ENCODE assay signal across 33 cellular contexts in the genomic region with DNA sequence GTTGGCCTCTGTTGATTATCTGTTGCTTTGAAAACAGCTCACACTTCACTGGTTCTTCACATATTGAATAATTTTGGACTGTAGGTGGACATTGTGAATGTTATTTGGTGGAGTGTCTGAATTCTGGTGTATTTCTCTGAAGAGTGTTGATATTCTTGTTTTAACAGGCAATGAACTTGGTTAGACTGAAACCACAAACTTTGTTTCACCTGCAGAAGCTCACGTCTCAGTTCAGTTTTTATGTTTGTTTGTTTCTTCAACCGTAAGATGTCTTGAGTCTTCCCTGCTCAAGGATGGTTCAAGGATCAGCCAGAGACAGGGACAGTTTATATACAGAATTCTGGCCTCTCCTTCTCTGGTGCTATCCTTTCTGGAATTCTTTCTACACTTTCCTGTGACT. TPM values are rescaled to one million over a fixed set of nuclear protein-coding genes. Genes with fewer than 3 reads are reported as not detected.
A peak's percentile ranks its signal among the peaks of the same experiment; 100 is the strongest.
DNase-seq lines count a peak whose midpoint lies in the region; ATAC-seq, FAIRE-seq and TF ChIP-seq lines count a peak whose summit lies in the region.
"Had no signal": no experiment of that assay in that cellular context is flagged by ENCODE, and none has a peak within 500 bp of the region (broad histone marks: within the 10 kb centered on the region; RNA-seq: fewer than 3 reads in every experiment).

No MANE protein-coding gene starts in this region.

- H3K4me1 Mint-ChIP-seq in CD8-positive, alpha-beta T cell (ENCODE audit: low read depth) = no peaks in the 10 kb centered on the region
- H3K4me1 Mint-ChIP-seq: activated CD4-positive, alpha-beta T cell treated with anti-CD3 and anti-CD28 coated beads, Interleukin-2, amount 10 ng/mL, durations not matched to agents 7 days and 5 days; activated CD8-positive, alpha-beta memory T cell treated with anti-CD3 and anti-CD28 coated beads, Interleukin-2, amount 10 ng/mL, durations not matched to agents 7 days and 5 days; CD14-positive monocyte; H9 had no signal

- no peaks in the 10 kb centered on the region for H3K27me3 Mint-ChIP-seq in CD8-positive, alpha-beta T cell (ENCODE audit: low read depth)

- CTCF ChIA-PET in CD8-positive, alpha-beta T cell (lab: Charles Lee) = no interaction called here

- no peaks in the 10 kb centered on the region for H3K4me1 ChIP-seq in CD8-positive, alpha-beta T cell (ENCODE audit: insufficient read depth, low read length)
- H3K4me1 ChIP-seq: ascending aorta, testis, uterus had no signal

- no peak overlapping the region for H3K27ac ChIP-seq in CD8-positive, alpha-beta T cell (ENCODE audit: low read depth, low read length)
- H3K27ac ChIP-seq: ascending aorta, HL-60, neutrophil, testis, uterus, VCaP had no signal

- intact Hi-C loops in CD8-positive, alpha-beta T cell (cut with DNase I, micrococcal nuclease) = no loop called here

- POLR2A ChIA-PET in CD8-positive, alpha-beta T cell (lab: Charles Lee) = no interaction called here

- peak; percentile 79 for FAIRE-seq in GM18507 (lab: Jason Lieb, UNC)
- FAIRE-seq: HepG2, kidney, small intestine had no signal

- H3K9me3 ChIP-seq in CD8-positive, alpha-beta T cell (ENCODE audit: low read length) = no peaks in the 10 kb centered on the region
- H3K9me3 ChIP-seq: ascending aorta, neutrophil, testis, uterus had no signal

- no peak overlapping the region for H3K4me3 Mint-ChIP-seq in CD8-positive, alpha-beta T cell
- H3K4me3 Mint-ChIP-seq: activated CD4-positive, alpha-beta T cell treated with anti-CD3 and anti-CD28 coated beads, Interleukin-2, amount 10 ng/mL, durations not matched to agents 7 days and 5 days; activated CD8-positive, alpha-beta memory T cell treated with anti-CD3 and anti-CD28 coated beads, Interleukin-2, amount 10 ng/mL, durations not matched to agents 7 days and 5 days; activated T-helper 1 cell treated with anti-CD3 and anti-CD28 coated beads, Interleukin-12 subunit alpha, Interleukin-12 subunit beta, Interleukin-2, Interleukin-4 antibody, amounts not matched to agents 30 ng/mL and 10 ng/mL and 1 ng/mL, durations not matched to agents 14 hours and 24 hours and 36 hours; CD14-positive monocyte; H9; stimulated activated naive B cell treated with anti-CD40 and anti-IgM and Interleukin-4, amounts not matched to agents 10 μg/mL and 1 μg/mL and 100 μg/mL, for 72 hours had no signal

- no peaks in the 10 kb centered on the region for H3K27me3 ChIP-seq in CD8-positive, alpha-beta T cell (ENCODE audit: insufficient read depth, low read length)
- H3K27me3 ChIP-seq: ascending aorta, neutrophil, testis, uterus had no signal

- H3K36me3 Mint-ChIP-seq in CD8-positive, alpha-beta T cell = no peaks in the 10 kb centered on the region
- H3K36me3 Mint-ChIP-seq: activated CD8-positive, alpha-beta memory T cell treated with anti-CD3 and anti-CD28 coated beads, Interleukin-2, amount 10 ng/mL, durations not matched to agents 7 days and 5 days; CD14-positive monocyte had no signal

- peak; percentile 52 for ATAC-seq in GM21526 (IDR thresholded peaks at IDR 0.05; ENCODE audit: low FRiP score, unreplicated experiment)
- ATAC-seq in HG03095 (IDR thresholded peaks at IDR 0.05; ENCODE audit: unreplicated experiment) = peak; percentile 57
- no peak for ATAC-seq in HG02970 (IDR thresholded peaks at IDR 0.05; ENCODE audit: low FRiP score, unreplicated experiment)
- ATAC-seq in CD8-positive, alpha-beta T cell = no peak
- ATAC-seq: activated CD8-positive, alpha-beta memory T cell treated with anti-CD3 and anti-CD28 coated beads, Interleukin-2, amount 10 ng/mL, durations not matched to agents 7 days and 5 days; HepG2 had no signal

- H3K9me3 Mint-ChIP-seq in CD8-positive, alpha-beta T cell = no peaks in the 10 kb centered on the region
- H3K9me3 Mint-ChIP-seq: activated CD4-positive, alpha-beta T cell treated with anti-CD3 and anti-CD28 coated beads, Interleukin-2, amount 10 ng/mL, durations not matched to agents 7 days and 5 days; activated T-helper 1 cell treated with anti-CD3 and anti-CD28 coated beads, Interleukin-12 subunit alpha, Interleukin-12 subunit beta, Interleukin-2, Interleukin-4 antibody, amounts not matched to agents 30 ng/mL and 10 ng/mL and 1 ng/mL, durations not matched to agents 14 hours and 24 hours and 36 hours; H9 had no signal

- H3K36me3 ChIP-seq in CD8-positive, alpha-beta T cell (ENCODE audit: insufficient read depth, low read length) = no peaks in the 10 kb centered on the region
- H3K36me3 ChIP-seq: ascending aorta, neutrophil, uterus had no signal

- H3K27ac Mint-ChIP-seq in CD8-positive, alpha-beta T cell = no peak overlapping the region
- H3K27ac Mint-ChIP-seq: activated CD4-positive, alpha-beta T cell treated with anti-CD3 and anti-CD28 coated beads, Interleukin-2, amount 10 ng/mL, durations not matched to agents 7 days and 5 days; activated CD8-positive, alpha-beta memory T cell treated with anti-CD3 and anti-CD28 coated beads, Interleukin-2, amount 10 ng/mL, durations not matched to agents 7 days and 5 days; activated T-helper 1 cell treated with anti-CD3 and anti-CD28 coated beads, Interleukin-12 subunit alpha, Interleukin-12 subunit beta, Interleukin-2, Interleukin-4 antibody, amounts not matched to agents 30 ng/mL and 10 ng/mL and 1 ng/mL, durations not matched to agents 14 hours and 24 hours and 36 hours; CD14-positive monocyte; H9; stimulated activated naive B cell treated with anti-CD40 and anti-IgM and Interleukin-4, amounts not matched to agents 10 μg/mL and 1 μg/mL and 100 μg/mL, for 72 hours had no signal

- no peak for TF ChIP-seq CTCF in CD8-positive, alpha-beta T cell (IDR thresholded peaks at IDR 0.05)

- DNase-seq in GM18507 (ENCODE audit: extremely low spot score, insufficient read length, low read depth) = no peak
- peak; percentile 14 for DNase-seq in renal cortical epithelial cell (ENCODE audit: low read depth)
- no peak for DNase-seq in middle frontal gyrus (ENCODE audit: extremely low spot score, low spot score)
- DNase-seq in CD8-positive, alpha-beta T cell = no peak
- DNase-seq: activated CD4-positive, alpha-beta T cell treated with anti-CD3 and anti-CD28 coated beads, Interleukin-2, amount 10 ng/mL, durations not matched to agents 7 days and 5 days; activated CD8-positive, alpha-beta memory T cell treated with anti-CD3 and anti-CD28 coated beads, Interleukin-2, amount 10 ng/mL, durations not matched to agents 7 days and 5 days; activated naive CD4-positive, alpha-beta T cell treated with anti-CD3 and anti-CD28 coated beads, Interleukin-2, amount 50 U/mL, for 16 hours; caudate nucleus; dermis blood vessel endothelial cell; H9; kidney; NCI-H1105; NCI-H2107; NK-92 treated with Interleukin-12 subunit alpha and Interleukin-12 subunit beta, amount 100 ng/mL, for 24 hours; small intestine; stimulated activated CD4-positive, alpha-beta T cell treated with anti-CD3 and anti-CD28 coated beads, Interleukin-2, amount 100 ng/mL, for 48 hours; stimulated activated naive B cell treated with anti-CD40 and anti-IgM and Interleukin-4, amounts not matched to agents 10 μg/mL and 1 μg/mL and 100 μg/mL, for 72 hours; testis; uterus had no signal

- no peak overlapping the region for H3K4me3 ChIP-seq in CD8-positive, alpha-beta T cell (ENCODE audit: low read depth, low read length)
- H3K4me3 ChIP-seq: ascending aorta, testis, uterus had no signal

RNA-seq across cellular contexts. Expression of a gene that starts 43.6 kb away (rescaled TPM):
- not detected in 2 replicates for total RNA-seq in renal cortical epithelial cell
- under 1 TPM; 0.22 to 0.27 TPM for total RNA-seq in CD8-positive, alpha-beta T cell
- total RNA-seq: ascending aorta, dermis blood vessel endothelial cell, glomerular endothelial cell, H9, NCI-H460, pulmonary artery endothelial cell, RPMI7951 had no signal

Comparison
In these comparisons a context has a peak if more than half of its experiments do, and no peak if none do; other contexts are left out.
1. ATAC-seq: peak in GM21526 (single experiment) and HG03095 (single experiment); none in HG02970 (single experiment) and CD8-positive, alpha-beta T cell (single experiment).